8 cellular contexts compared by ENCODE assay signal in genomic region chr13:49791753-49792549, GRCh38. TPM values are rescaled to one million over a fixed set of nuclear protein-coding genes. Genes with fewer than 3 reads are reported as not detected.
DNase-seq lines count a peak whose midpoint lies in the region; ATAC-seq and TF ChIP-seq lines count a peak whose summit lies in the region.

No MANE protein-coding gene starts in this region.

- no peak for TF ChIP-seq POLR2A in esophagus muscularis mucosa (IDR thresholded peaks at IDR 0.05; ENCODE audit: low read depth)

- no peak for TF ChIP-seq EP300 in esophagus muscularis mucosa (IDR thresholded peaks at IDR 0.05)

- H3K4me1 Mint-ChIP-seq in naive thymus-derived CD4-positive, alpha-beta T cell, result peaks cover 19 to 47% (median 33%) of the 10 kb centered on the region in 7 donors
- peaks cover 35% of the 10 kb centered on the region for H3K4me1 Mint-ChIP-seq in stimulated activated naive CD8-positive, alpha-beta T cell treated with anti-CD3 and anti-CD28 coated beads, Interleukin-15, amount 100 ng/mL, for 72 hours

- WGBS in esophagus muscularis mucosa, result 0% methylated on average over 4 of the region's 97 CpGs

- POLR2A ChIA-PET in naive thymus-derived CD4-positive, alpha-beta T cell (lab: Charles Lee), result interaction anchor here (0.5 to 4.2 kb wide), 12 partner anchors 10 to 1759 kb away, joined by 3 to 18 read pairs (median 4); partner anchors contain the start of genes EBPL, FNDC3A, INTS6 and PHF11

- peaks cover 0 to 8% (median 3%) of the 10 kb centered on the region in 5 donors for H3K27me3 Mint-ChIP-seq in naive thymus-derived CD4-positive, alpha-beta T cell
- H3K27me3 Mint-ChIP-seq in stimulated activated naive CD8-positive, alpha-beta T cell treated with anti-CD3 and anti-CD28 coated beads, Interleukin-15, amount 100 ng/mL, for 72 hours, result no peaks in the 10 kb centered on the region

- H3K27ac Mint-ChIP-seq in naive thymus-derived CD4-positive, alpha-beta T cell, result peak overlapping the region; percentile 91 to 97 (median 96)
- peak overlapping the region; percentile 98 for H3K27ac Mint-ChIP-seq in stimulated activated naive CD8-positive, alpha-beta T cell treated with anti-CD3 and anti-CD28 coated beads, Interleukin-15, amount 100 ng/mL, for 72 hours

- H3K36me3 Mint-ChIP-seq in naive thymus-derived CD4-positive, alpha-beta T cell, result peaks cover 0 to 9% (median 7%) of the 10 kb centered on the region in 5 donors

- CTCF ChIA-PET in naive thymus-derived CD4-positive, alpha-beta T cell (lab: Charles Lee), result interaction anchor here (1.6 kb wide), 1 partner anchor 335 kb away, joined by 7 read pairs; no protein-coding TSS in a partner anchor

- H3K4me1 ChIP-seq in esophagus muscularis mucosa, result peaks cover 26 to 43% (median 40%) of the 10 kb centered on the region in 4 donors
- peaks cover 19 to 23% of the 10 kb centered on the region in 2 donors for H3K4me1 ChIP-seq in naive thymus-derived CD4-positive, alpha-beta T cell (ENCODE audit: control insufficient read depth in 2 of 2, insufficient read depth in 2 of 2, low read length in 2 of 2)

- TF ChIP-seq CTCF in esophagus muscularis mucosa (IDR thresholded peaks at IDR 0.05), result no peak

- DNase-seq in NCI-H82 (lab: John Stamatoyannopoulos, UW) (peak; percentile 69), NCI-H82 treated with DMSO at 0.1 percent for 48 hours (lab: John Stamatoyannopoulos, UW; ENCODE audit: unreplicated experiment) (no peak), NOMO-1 treated with DMSO at 0.1 percent for 48 hours (lab: John Stamatoyannopoulos, UW; ENCODE audit: unreplicated experiment) (peak; percentile 19), esophagus muscularis mucosa (ENCODE audit: extremely low spot score) (no peak)
- peak; percentile 69 to 73 for DNase-seq in activated T-cell treated with anti-CD3 and anti-CD28 coated beads, Interleukin-2, amount 50 U/mL, for 48 hours
- DNase-seq in naive thymus-derived CD4-positive, alpha-beta T cell, result peak; percentile 26 to 64 (median 45)
- DNase-seq in stimulated activated naive CD8-positive, alpha-beta T cell treated with anti-CD3 and anti-CD28 coated beads, Interleukin-15, amount 100 ng/mL, for 72 hours, result peak; percentile 55 to 64

- H3K27ac ChIP-seq in esophagus muscularis mucosa (replicated peaks in 1 of 4), result peak overlapping the region; percentile 96 to 99 (median 98)
- peak overlapping the region; percentile 80 for H3K27ac ChIP-seq in naive thymus-derived CD4-positive, alpha-beta T cell (ENCODE audit: low read depth, low read length)

- peak overlapping the region; percentile 87 to 99 (median 96) for H3K4me3 Mint-ChIP-seq in naive thymus-derived CD4-positive, alpha-beta T cell
- peak overlapping the region; percentile 92 to 96 for H3K4me3 Mint-ChIP-seq in stimulated activated naive CD8-positive, alpha-beta T cell treated with anti-CD3 and anti-CD28 coated beads, Interleukin-15, amount 100 ng/mL, for 72 hours

- peak; percentile 11 for ATAC-seq in HG02884 (IDR thresholded peaks at IDR 0.05; ENCODE audit: unreplicated experiment)
- no peak for ATAC-seq in naive thymus-derived CD4-positive, alpha-beta T cell
- ATAC-seq in stimulated activated naive CD8-positive, alpha-beta T cell treated with anti-CD3 and anti-CD28 coated beads, Interleukin-15, amount 100 ng/mL, for 72 hours, result peak; percentile 29

- H3K36me3 ChIP-seq in esophagus muscularis mucosa, result no peaks in the 10 kb centered on the region
- no peaks in the 10 kb centered on the region for H3K36me3 ChIP-seq in naive thymus-derived CD4-positive, alpha-beta T cell (ENCODE audit: control insufficient read depth in 2 of 3, insufficient read depth in 3 of 3, low read length in 3 of 3)

- intact Hi-C loops in esophagus muscularis mucosa (cut with DNase I), result loop anchor here (5.0 kb wide), 3 partner anchors 55 to 120 kb away; partner anchors contain the start of gene EBPL
- intact Hi-C loops in naive thymus-derived CD4-positive, alpha-beta T cell (cut with micrococcal nuclease), result loop anchor here (1.0 to 10.0 kb wide), 20 partner anchors 17 to 1755 kb away; partner anchors contain the start of genes RCBTB1 (in 2 of the 2), CDADC1 (in 1 of the 2), INTS6 (in 1 of the 2) and LPAR6 (in 1 of the 2)

- peaks cover 0 to 4% (median 0%) of the 10 kb centered on the region in 11 donors for H3K9me3 Mint-ChIP-seq in naive thymus-derived CD4-positive, alpha-beta T cell
- H3K9me3 Mint-ChIP-seq in stimulated activated naive CD8-positive, alpha-beta T cell treated with anti-CD3 and anti-CD28 coated beads, Interleukin-15, amount 100 ng/mL, for 72 hours, result no peaks in the 10 kb centered on the region

- H3K4me3 ChIP-seq in esophagus muscularis mucosa, result peak overlapping the region; percentile 95 to 99 (median 96)
- peak overlapping the region; percentile 68 for H3K4me3 ChIP-seq in naive thymus-derived CD4-positive, alpha-beta T cell (ENCODE audit: low read length)

- H3K27me3 ChIP-seq in esophagus muscularis mucosa, result no peaks in the 10 kb centered on the region
- H3K27me3 ChIP-seq in naive thymus-derived CD4-positive, alpha-beta T cell (ENCODE audit: control insufficient read depth in 2 of 2, insufficient read depth in 2 of 2, low read length in 2 of 2), result no peaks in the 10 kb centered on the region

- H3K9me3 ChIP-seq in esophagus muscularis mucosa, result no peaks in the 10 kb centered on the region
- no peaks in the 10 kb centered on the region for H3K9me3 ChIP-seq in naive thymus-derived CD4-positive, alpha-beta T cell (ENCODE audit: control insufficient read depth in 2 of 3, low read length in 3 of 3)

RNA-seq across cellular contexts. Expression of gene KPNA3, which starts 0.5 kb away (rescaled TPM):
- total RNA-seq in esophagus muscularis mucosa, result 10 to 100 TPM; 47.9 to 66.4 (median 55.4) TPM
- total RNA-seq in naive thymus-derived CD4-positive, alpha-beta T cell, result 10 to 100 TPM; 17.0 to 38.7 (median 19.6) TPM
- 10 to 100 TPM; 19.6 to 23.0 TPM for polyA plus RNA-seq in naive thymus-derived CD4-positive, alpha-beta T cell

Comparison
In these comparisons a context has a peak if more than half of its experiments do, and no peak if none do; other contexts are left out.
1. DNase-seq: peak in NCI-H82 (single experiment), NOMO-1 treated with DMSO at 0.1 percent for 48 hours (single experiment), activated T-cell treated with anti-CD3 and anti-CD28 coated beads, Interleukin-2, amount 50 U/mL, for 48 hours (2 of 2), naive thymus-derived CD4-positive, alpha-beta T cell (9 of 9) and stimulated activated naive CD8-positive, alpha-beta T cell treated with anti-CD3 and anti-CD28 coated beads, Interleukin-15, amount 100 ng/mL, for 72 hours (2 of 2); none in NCI-H82 treated with DMSO at 0.1 percent for 48 hours (single experiment) and esophagus muscularis mucosa (single experiment).